ENCODE assay signal across 10 cellular contexts in genomic region chr12:110107369-110108281, GRCh38. TPM values are rescaled to one million over a fixed set of nuclear protein-coding genes. Genes with fewer than 3 reads are reported as not detected.
A peak's percentile ranks its signal among the peaks of the same experiment; 100 is the strongest.
DNase-seq lines count a peak whose midpoint lies in the region; ATAC-seq and TF ChIP-seq lines count a peak whose summit lies in the region.
"Had no signal": no experiment of that assay in that cellular context is flagged by ENCODE, and none has a peak within 500 bp of the region (broad histone marks: within the 10 kb centered on the region; RNA-seq: fewer than 3 reads in every experiment).

No MANE protein-coding gene starts in this region.

- H3K4me3 ChIP-seq in mammary epithelial cell (replicated peaks in 1 of 3; ENCODE audit: insufficient read depth in 1 of 3, low read depth in 2 of 3, low read length in 3 of 3): no peak overlapping the region
- no peak overlapping the region for H3K4me3 ChIP-seq in thyroid gland (replicated peaks in 1 of 3)

- peak overlapping the region; percentile 94 for H3K27ac Mint-ChIP-seq in HFFc6

- intact Hi-C loops in mammary epithelial cell (cut with micrococcal nuclease) (no loop called here), thyroid gland (cut with DNase I) (no loop called here)

- CTCF ChIA-PET in mammary epithelial cell (lab: Charles Lee; ENCODE audit: low non-redundant PET): interaction anchor here (0.5 kb wide), 1 partner anchor 324 kb away, joined by 9 read pairs; no protein-coding TSS in a partner anchor

- no peaks in the 10 kb centered on the region for H3K79me2 ChIP-seq in mammary epithelial cell (ENCODE audit: insufficient read depth, low read length)

- peaks cover 40% of the 10 kb centered on the region for H3K4me1 Mint-ChIP-seq in HFFc6 (ENCODE audit: low read depth)

- in situ Hi-C loops in mammary epithelial cell (cut with MboI; ENCODE audit: low sequenced_read_pairs in 2 of 2): loop anchor here in 1 of 2 donors (10.0 kb wide), 1 partner anchor 117 kb away; no protein-coding TSS in a partner anchor

- H3K9ac ChIP-seq in mammary epithelial cell (ENCODE audit: insufficient read depth, low read length): no peak overlapping the region

- no peak for TF ChIP-seq POLR2A in thyroid gland (IDR thresholded peaks at IDR 0.05)

- peak overlapping the region; percentile 29 for H3K4me2 ChIP-seq in mammary epithelial cell (ENCODE audit: insufficient read depth, low read depth, low read length)

- H2AFZ ChIP-seq in mammary epithelial cell (ENCODE audit: low read depth, low read length): peak overlapping the region; percentile 40

- H3K36me3 ChIP-seq in mammary epithelial cell (ENCODE audit: insufficient read depth, low read length) (no peaks in the 10 kb centered on the region), thyroid gland (no peaks in the 10 kb centered on the region)

- ATAC-seq in HG03439 (IDR thresholded peaks at IDR 0.05; ENCODE audit: unreplicated experiment): no peak

- TF ChIP-seq CTCF in HFFc6 (IDR thresholded peaks at IDR 0.05) (no peak), mammary epithelial cell (conservative IDR thresholded peaks at IDR 0.05 in 1 of 2, IDR thresholded peaks at IDR 0.05 in 1 of 2; ENCODE audit: extremely low read depth in 1 of 2, insufficient read depth in 1 of 2, low read depth in 1 of 2, low read length in 2 of 2) (no peak), thyroid gland (IDR thresholded peaks at IDR 0.05) (no peak)

- peaks cover 31% of the 10 kb centered on the region for H3K4me1 ChIP-seq in mammary epithelial cell (ENCODE audit: insufficient read depth, low read length)
- peaks cover 4 to 46% of the 10 kb centered on the region in 2 donors for H3K4me1 ChIP-seq in thyroid gland

- H3K27ac ChIP-seq in mammary epithelial cell (ENCODE audit: insufficient read depth, low read depth, low read length) (no peak overlapping the region), thyroid gland (peak overlapping the region; percentile 30 to 89 (median 89))

- H3K9me3 ChIP-seq in mammary epithelial cell (replicated peaks; ENCODE audit: insufficient read depth, low read length) (no peaks in the 10 kb centered on the region), thyroid gland (no peaks in the 10 kb centered on the region)

- H3K27me3 ChIP-seq in mammary epithelial cell (ENCODE audit: insufficient read depth, low read length) (no peaks in the 10 kb centered on the region), thyroid gland (no peaks in the 10 kb centered on the region)

- no peaks in the 10 kb centered on the region for H3K27me3 Mint-ChIP-seq in HFFc6 (ENCODE audit: insufficient read depth)

- H4K20me1 ChIP-seq in mammary epithelial cell (ENCODE audit: insufficient read depth, low read length): no peaks in the 10 kb centered on the region

- BruUV-seq in mammary epithelial cell (replicated peaks; lab: Mats Ljungman, UMichigan): no TSS peak

- H3K36me3 Mint-ChIP-seq in HFFc6 (ENCODE audit: low read depth): no peaks in the 10 kb centered on the region

- DNase-seq in HFFc6 (peak; percentile 77), mammary epithelial cell (peak; percentile 71), left kidney (ENCODE audit: low read depth, low spot score) (peak; percentile 47), thyroid gland (peak; percentile 4 to 19), LoVo (ENCODE audit: low spot score) (no peak), superior temporal gyrus (ENCODE audit: extremely low spot score) (no peak)
- no peak for DNase-seq in activated naive CD4-positive, alpha-beta T cell treated with anti-CD3 and anti-CD28 coated beads, Interleukin-2, amount 50 U/mL, for 16 hours
- DNase-seq: NCI-H2227 treated with DMSO at 0.1 percent for 48 hours had no signal

- H3K4me3 Mint-ChIP-seq in HFFc6: peak overlapping the region; percentile 84
- H3K4me3 Mint-ChIP-seq: neural crest cell had no signal

- WGBS in mammary epithelial cell (ENCODE audit: low coverage, missing lambda C conversion rate): 56% methylated on average over 13 of the region's 14 CpGs
- 61 to 64% methylated on average over 14 of the region's 14 CpGs for WGBS in thyroid gland, 2 donors

- no peaks in the 10 kb centered on the region; the same call in 1 of the 2 replicates for H3K9me3 Mint-ChIP-seq in HFFc6
- H3K9me3 Mint-ChIP-seq: neural crest cell had no signal

- dilution Hi-C loops in mammary epithelial cell (cut with HindIII; ENCODE audit: low sequenced_read_pairs): no loop called here

RNA-seq across cellular contexts. Expression of gene IFT81, which starts 16.5 kb away (rescaled TPM):
- 10 to 100 TPM in 5 of 6 experiments, 1 to 10 TPM in 1; 9.4 to 14.4 (median 12.8) TPM for total RNA-seq in HFFc6 (2021; fragmentation: NEBNext Ultra II Directional; extraction: Animal tissue kit (Norgen Biotek cat#: 25700))
- 10 to 100 TPM in 1 of 2 donors, 1 to 10 TPM in 1; 8.8 to 11.8 TPM for total RNA-seq in mammary epithelial cell
- polyA plus RNA-seq in mammary epithelial cell: 3.4 TPM
- 8.3 TPM for polyA minus RNA-seq in mammary epithelial cell
- 10 to 100 TPM; 21.6 to 36.0 (median 29.5) TPM for total RNA-seq in thyroid gland

RNA-seq across cellular contexts. Expression of gene C12orf76, which starts 59.3 kb away (rescaled TPM):
- total RNA-seq in HFFc6 (2021; fragmentation: NEBNext Ultra II Directional; extraction: Animal tissue kit (Norgen Biotek cat#: 25700)): 1 to 10 TPM; 4.2 to 5.8 (median 4.6) TPM
- total RNA-seq in mammary epithelial cell (10 to 100 TPM in 1 of 2 donors, 1 to 10 TPM in 1; 5.5 to 10.2 TPM), thyroid gland (10 to 100 TPM; 16.1 to 41.5 (median 21.9) TPM)
- 4.9 TPM for polyA plus RNA-seq in mammary epithelial cell
- not detected for polyA minus RNA-seq in mammary epithelial cell

Comparison
In these comparisons a context has a peak if more than half of its experiments do, and no peak if none do; other contexts are left out.
1. DNase-seq: peak in HFFc6 (single experiment), mammary epithelial cell (single experiment), left kidney (single experiment) and thyroid gland (2 of 2); none in LoVo (single experiment), superior temporal gyrus (single experiment) and activated naive CD4-positive, alpha-beta T cell treated with anti-CD3 and anti-CD28 coated beads, Interleukin-2, amount 50 U/mL, for 16 hours (single experiment).